In the genomic region with DNA sequence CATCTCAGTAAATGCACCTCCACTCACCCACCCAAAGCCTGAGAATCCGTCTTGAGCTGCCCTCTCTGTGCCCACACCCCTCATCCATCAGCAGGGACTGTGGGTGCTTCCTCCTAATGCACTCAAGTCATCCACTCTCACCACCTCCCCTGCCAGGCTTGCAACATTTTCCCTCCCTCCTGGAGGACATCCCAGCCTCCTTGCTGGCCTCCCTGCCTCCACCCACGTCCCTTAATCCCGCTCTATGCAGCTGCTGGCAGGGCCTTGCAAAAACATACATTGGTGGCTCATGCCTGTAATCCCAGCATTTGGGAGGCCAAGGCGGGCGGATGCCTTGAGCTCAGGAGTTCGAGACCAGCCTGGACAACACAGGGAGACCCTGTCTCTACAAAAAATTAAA, we compare ENCODE assay signal across 21 cellular contexts.
"Had no signal": no experiment of that assay in that cellular context is flagged by ENCODE, and none has a peak within 500 bp of the region (broad histone marks: within the 10 kb centered on the region; RNA-seq: fewer than 3 reads in every experiment).

No MANE protein-coding gene starts in this region.

- H3K27me3 ChIP-seq: heart left ventricle, testis, tibial nerve had no signal

- FAIRE-seq: endometrium, frontal cortex had no signal

- H3K9me3 Mint-ChIP-seq: central memory CD8-positive, alpha-beta T cell; mesothelial cell of epicardium; natural killer cell treated with Interleukin-12 subunit alpha and Interleukin-12 subunit beta and Interleukin-15 and Interleukin-18, amount 100 ng/mL, for 72 hours; stimulated activated naive CD8-positive, alpha-beta T cell treated with anti-CD3 and anti-CD28 coated beads, Interleukin-15, Interleukin-2, amounts not matched to agents 100 ng/mL and 50 ng/mL, for 24 hours had no signal

- H3K4me1 ChIP-seq: parathyroid adenoma, psoas muscle, testis had no signal

- H3K4me3 ChIP-seq: heart left ventricle, lung, psoas muscle, skin epidermis, testis, tibial nerve had no signal

- H3K27ac Mint-ChIP-seq: natural killer cell treated with Interleukin-12 subunit alpha and Interleukin-12 subunit beta and Interleukin-15 and Interleukin-18, amount 100 ng/mL, for 72 hours; stimulated activated naive CD8-positive, alpha-beta T cell treated with anti-CD3 and anti-CD28 coated beads, Interleukin-15, Interleukin-2, amounts not matched to agents 100 ng/mL and 50 ng/mL, for 24 hours had no signal

- H3K4me3 Mint-ChIP-seq: central memory CD8-positive, alpha-beta T cell; mesothelial cell of epicardium; natural killer cell treated with Interleukin-12 subunit alpha and Interleukin-12 subunit beta and Interleukin-15 and Interleukin-18, amount 100 ng/mL, for 72 hours; stimulated activated naive CD8-positive, alpha-beta T cell treated with anti-CD3 and anti-CD28 coated beads, Interleukin-15, Interleukin-2, amounts not matched to agents 100 ng/mL and 50 ng/mL, for 24 hours had no signal

- H3K27ac ChIP-seq: parathyroid adenoma, psoas muscle, skin epidermis, testis had no signal

- H3K9me3 ChIP-seq: heart left ventricle, psoas muscle, testis, tibial nerve had no signal

- H3K36me3 Mint-ChIP-seq: mesothelial cell of epicardium; natural killer cell treated with Interleukin-12 subunit alpha and Interleukin-12 subunit beta and Interleukin-15 and Interleukin-18, amount 100 ng/mL, for 72 hours had no signal

- ATAC-seq: esophagus mucosa; heart left ventricle; left colon; left ventricle myocardium superior; natural killer cell treated with Interleukin-12 subunit alpha and Interleukin-12 subunit beta and Interleukin-15 and Interleukin-18, amount 100 ng/mL, for 72 hours; psoas muscle; sciatic nerve had no signal

- DNase-seq: effector memory CD4-positive, alpha-beta T cell; heart left ventricle; hippocampal formation; left colon; left ventricle myocardium superior; psoas muscle; retina; stimulated activated CD4-positive, alpha-beta T cell treated with anti-CD3 and anti-CD28 coated beads, Interleukin-12 subunit alpha, Interleukin-12 subunit beta, amount 100 ng/mL, for 4 hours; testis had no signal

- H3K27me3 Mint-ChIP-seq: central memory CD8-positive, alpha-beta T cell; natural killer cell treated with Interleukin-12 subunit alpha and Interleukin-12 subunit beta and Interleukin-15 and Interleukin-18, amount 100 ng/mL, for 72 hours; stimulated activated naive CD8-positive, alpha-beta T cell treated with anti-CD3 and anti-CD28 coated beads, Interleukin-15, Interleukin-2, amounts not matched to agents 100 ng/mL and 50 ng/mL, for 24 hours had no signal

- H3K4me1 Mint-ChIP-seq: central memory CD8-positive, alpha-beta T cell had no signal

- H3K36me3 ChIP-seq: heart left ventricle, tibial nerve had no signal
